8 cellular contexts compared by ENCODE assay signal in the genomic region with DNA sequence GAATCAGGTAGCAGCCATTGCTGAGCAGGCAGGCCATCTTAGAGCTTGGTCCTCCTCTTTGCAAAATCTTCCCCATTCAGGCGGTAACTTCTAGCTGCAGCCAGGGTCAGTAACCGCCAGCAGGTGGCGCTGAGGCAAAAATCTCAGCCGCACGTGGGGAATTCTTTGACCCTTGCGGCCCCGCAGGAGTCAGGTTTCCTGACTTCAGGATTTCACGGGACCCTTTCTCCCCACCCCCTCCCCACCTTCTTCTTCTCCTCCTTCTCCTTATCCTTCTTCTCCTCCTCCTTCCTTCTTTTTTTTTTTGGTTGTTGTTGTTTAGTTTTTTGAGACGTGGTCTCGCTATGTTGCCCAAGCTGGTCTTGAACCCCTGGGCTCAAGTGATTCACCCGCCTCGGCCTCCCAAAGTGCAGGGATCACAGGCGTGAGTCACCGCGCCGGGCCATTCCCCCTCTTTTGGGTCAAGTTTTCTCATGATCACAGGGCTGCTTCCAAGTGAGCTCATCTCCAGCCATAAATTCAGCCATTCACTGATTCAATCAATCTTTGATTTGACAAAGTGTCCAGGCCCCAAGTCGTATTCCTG. TPM values are rescaled to one million over a fixed set of nuclear protein-coding genes. Genes with fewer than 3 reads are reported as not detected.
A peak's percentile ranks its signal among the peaks of the same experiment; 100 is the strongest.
DNase-seq lines count a peak whose midpoint lies in the region; ATAC-seq lines count a peak whose summit lies in the region.

No MANE protein-coding gene starts in this region.

- DNase-seq in activated gamma-delta T cell treated with Interleukin-2 at 50 U/mL for 16 hours (peak; percentile 61), activated gamma-delta T cell (lab: John Stamatoyannopoulos, UW) (no peak), NCI-H2227 treated with DMSO at 0.1 percent for 48 hours (lab: John Stamatoyannopoulos, UW) (peak; percentile 56), midbrain (lab: John Stamatoyannopoulos, UW) (peak; percentile 47)
- peak; percentile 79 for DNase-seq in activated CD4-positive, alpha-beta memory T cell treated with anti-CD3 and anti-CD28 coated beads for 36 hours
- DNase-seq in effector CD8-positive, alpha-beta T cell (lab: John Stamatoyannopoulos, UW) = peak; percentile 44
- DNase-seq in stimulated activated CD8-positive, alpha-beta memory T cell treated with anti-CD3 and anti-CD28 coated beads, Interleukin-4, amount 100 ng/mL, for 24 hours (ENCODE audit: low read depth) = peak; percentile 44

- H3K4me1 Mint-ChIP-seq in activated CD4-positive, alpha-beta memory T cell treated with anti-CD3 and anti-CD28 coated beads for 36 hours (ENCODE audit: low read depth) = peaks cover 19% of the 10 kb centered on the region

- no peaks in the 10 kb centered on the region for H3K9me3 Mint-ChIP-seq in activated CD4-positive, alpha-beta memory T cell treated with anti-CD3 and anti-CD28 coated beads for 36 hours

- H3K4me3 Mint-ChIP-seq in activated CD4-positive, alpha-beta memory T cell treated with anti-CD3 and anti-CD28 coated beads for 36 hours = no peak overlapping the region

- ATAC-seq in GM21367 (IDR thresholded peaks at IDR 0.05; ENCODE audit: unreplicated experiment) = no peak

- no peaks in the 10 kb centered on the region for H3K27me3 Mint-ChIP-seq in activated CD4-positive, alpha-beta memory T cell treated with anti-CD3 and anti-CD28 coated beads for 36 hours

- intact Hi-C loops in activated CD4-positive, alpha-beta memory T cell treated with anti-CD3 and anti-CD28 coated beads for 36 hours (cut with micrococcal nuclease) = loop anchor here (5.0 to 10.0 kb wide), 2 partner anchors 51 to 236 kb away; partner anchors contain the start of gene TRNP1

- CTCF ChIA-PET in activated CD4-positive, alpha-beta memory T cell treated with anti-CD3 and anti-CD28 coated beads for 36 hours (lab: Charles Lee) = interaction anchor here (0.6 to 6.6 kb wide), 57 partner anchors 9 to 1166 kb away, joined by 3 to 366 read pairs (median 4); partner anchors contain the start of genes MAP3K6 and TRNP1

- no peak overlapping the region for H3K27ac Mint-ChIP-seq in activated CD4-positive, alpha-beta memory T cell treated with anti-CD3 and anti-CD28 coated beads for 36 hours

- no peaks in the 10 kb centered on the region for H3K36me3 Mint-ChIP-seq in activated CD4-positive, alpha-beta memory T cell treated with anti-CD3 and anti-CD28 coated beads for 36 hours

- POLR2A ChIA-PET in activated CD4-positive, alpha-beta memory T cell treated with anti-CD3 and anti-CD28 coated beads for 36 hours (lab: Charles Lee) = interaction anchor here (0.6 kb wide), 1 partner anchor 52 kb away, joined by 4 read pairs; the partner anchor contains the start of gene TRNP1

RNA-seq across cellular contexts. Expression of gene TENT5B, which starts 33.4 kb away (rescaled TPM):
- total RNA-seq in activated CD4-positive, alpha-beta memory T cell treated with anti-CD3 and anti-CD28 coated beads for 36 hours = not detected

RNA-seq across cellular contexts. Expression of gene TRNP1, which starts 52.6 kb away (rescaled TPM):
- under 1 TPM; 0.19 to 0.53 TPM for total RNA-seq in activated CD4-positive, alpha-beta memory T cell treated with anti-CD3 and anti-CD28 coated beads for 36 hours
